8 cellular contexts compared by ENCODE assay signal in genomic region chr18:26549486-26550435, GRCh38. TPM values are rescaled to one million over a fixed set of nuclear protein-coding genes. Genes with fewer than 3 reads are reported as not detected.
DNase-seq lines count a peak whose midpoint lies in the region; ATAC-seq and TF ChIP-seq lines count a peak whose summit lies in the region.

No MANE protein-coding gene starts in this region.

- CTCF ChIA-PET in Panc1 (lab: Charles Lee), result interaction anchor here (0.6 to 0.7 kb wide), 3 partner anchors 17 to 243 kb away, joined by 3 to 5 read pairs (median 4); no protein-coding TSS in a partner anchor

- H3K36me3 ChIP-seq in Panc1 (ENCODE audit: control insufficient read depth, insufficient read depth, low read length), result no peaks in the 10 kb centered on the region; the same call in 1 of the 2 replicates

- in situ Hi-C loops in Panc1 (cut with HindIII; ENCODE audit: low pct_unique_long_range_greater_than_20kb, low sequenced_read_pairs) (no loop called here), T47D (cut with HindIII; ENCODE audit: low pct_unique_long_range_greater_than_20kb, low sequenced_read_pairs) (no loop called here)

- peaks cover 8% of the 10 kb centered on the region for H3K4me1 ChIP-seq in Panc1 (ENCODE audit: control insufficient read depth, insufficient read depth, low read length)

- H3K27me3 ChIP-seq in Panc1 (ENCODE audit: control insufficient read depth, insufficient read depth, low read length), result no peaks in the 10 kb centered on the region

- DNase-seq in DMS 273 treated with DMSO at 0.1 percent for 48 hours (lab: John Stamatoyannopoulos, UW) (peak; percentile 32), Panc1 (ENCODE audit: low read depth, low spot score) (no peak), T47D (ENCODE audit: low read depth in 1 of 2, low spot score in 1 of 2) (peak; percentile 83 to 86), iPS-NIHi7 (ENCODE audit: extremely low spot score) (peak; percentile 50), skeletal muscle cell (ENCODE audit: low read depth) (no peak)

- POLR2A ChIA-PET in Panc1 (lab: Charles Lee), result interaction anchor here (0.7 to 0.8 kb wide), 2 partner anchors 45 to 459 kb away, joined by 5 to 11 read pairs; partner anchors contain the start of gene SS18

- TF ChIP-seq CTCF in Panc1 (IDR thresholded peaks at IDR 0.05), result no peak

- BruUV-seq in Panc1 (replicated peaks; lab: Mats Ljungman, UMichigan), result no TSS peak

- intact Hi-C loops in Panc1 (cut with micrococcal nuclease; ENCODE audit: unreplicated experiment), result loop anchor here (5.0 kb wide), 2 partner anchors 167 to 242 kb away; no protein-coding TSS in a partner anchor

- peak overlapping the region; percentile 85 for H3K27ac ChIP-seq in Panc1 (ENCODE audit: low read length)

- H3K4me3 ChIP-seq in Panc1 (ENCODE audit: low read depth in 2 of 2, low read length in 2 of 2), result peak overlapping the region; percentile 71 to 77
- peak overlapping the region; percentile 68 for H3K4me3 ChIP-seq in skeletal muscle cell (ENCODE audit: low read depth, low read length)

- H3K9me3 ChIP-seq in Panc1 (ENCODE audit: control insufficient read depth, insufficient read depth, low read depth, low read length), result no peaks in the 10 kb centered on the region

- ATAC-seq in HG02798 (IDR thresholded peaks at IDR 0.05; ENCODE audit: poor library complexity, unreplicated experiment) (peak; percentile 7), Panc1 (peak; percentile 76), GM19395 (IDR thresholded peaks at IDR 0.05; ENCODE audit: unreplicated experiment) (no peak), GM21515 (IDR thresholded peaks at IDR 0.05; ENCODE audit: unreplicated experiment) (no peak)

RNA-seq across cellular contexts. Expression of gene KCTD1, which starts 1.4 kb away (rescaled TPM):
- total RNA-seq in Panc1 (2021; ENCODE audit: unreplicated experiment), result 34.4 TPM
- 32.9 TPM for polyA plus RNA-seq in Panc1 (2012; ENCODE audit: insufficient read length)

Comparison
In these comparisons a context has a peak if more than half of its experiments do, and no peak if none do; other contexts are left out.
1. DNase-seq: peak in DMS 273 treated with DMSO at 0.1 percent for 48 hours (single experiment), T47D (2 of 2) and iPS-NIHi7 (single experiment); none in Panc1 (single experiment) and skeletal muscle cell (single experiment).
2. ATAC-seq: peak in HG02798 (single experiment) and Panc1 (single experiment); none in GM19395 (single experiment) and GM21515 (single experiment).